In genomic region chrX:65697915-65698796, GRCh38 we compare ENCODE assay signal across 9 cellular contexts. TPM values are rescaled to one million over a fixed set of nuclear protein-coding genes. Genes with fewer than 3 reads are reported as not detected.
DNase-seq lines count a peak whose midpoint lies in the region; ATAC-seq and TF ChIP-seq lines count a peak whose summit lies in the region.
"Had no signal": no experiment of that assay in that cellular context is flagged by ENCODE, and none has a peak within 500 bp of the region (broad histone marks: within the 10 kb centered on the region; RNA-seq: fewer than 3 reads in every experiment).

No MANE protein-coding gene starts in this region.

- H3K27ac Mint-ChIP-seq in endothelial cell (ENCODE audit: unreplicated experiment), result peak overlapping the region; percentile 97

- peak overlapping the region; percentile 47 for H3K4me3 Mint-ChIP-seq in endothelial cell (ENCODE audit: unreplicated experiment)

- 56 to 69% (median 64%) methylated on average over 6 of the region's 6 CpGs for WGBS in ovary, 3 donors

- DNase-seq in Kasumi-1 (lab: John Stamatoyannopoulos, UW), result peak; percentile 88 to 91
- peak; percentile 65 to 72 for DNase-seq in activated CD4-positive, alpha-beta T cell treated with anti-CD3 and anti-CD28 coated beads, Interleukin-2, amount 50 U/mL, for 4 hours
- DNase-seq in endothelial cell (ENCODE audit: low spot score), result peak; percentile 47
- DNase-seq in pons (ENCODE audit: low spot score), result peak; percentile 48
- DNase-seq in SK-N-DZ (ENCODE audit: low spot score), result no peak
- DNase-seq in ovary, result no peak

- peaks cover 44% of the 10 kb centered on the region for H3K4me1 Mint-ChIP-seq in endothelial cell (ENCODE audit: unreplicated experiment)

- H3K9me3 ChIP-seq in DOHH2 (ENCODE audit: control insufficient read depth, insufficient read depth, low read length) (no peaks in the 10 kb centered on the region), ovary (no peaks in the 10 kb centered on the region)

- H3K9me3 Mint-ChIP-seq in endothelial cell (ENCODE audit: unreplicated experiment), result no peaks in the 10 kb centered on the region

- peak overlapping the region; percentile 98 for H3K27ac ChIP-seq in DOHH2 (ENCODE audit: low read depth, low read length)
- H3K27ac ChIP-seq in ovary, result no peak overlapping the region

- H3K36me3 Mint-ChIP-seq in endothelial cell (ENCODE audit: low read depth, unreplicated experiment), result peaks cover 21% of the 10 kb centered on the region

- H3F3A ChIP-seq in DOHH2 (ENCODE audit: control insufficient read depth, insufficient read depth), result peaks cover 20% of the 10 kb centered on the region

- H3K4me3 ChIP-seq in DOHH2 (ENCODE audit: low read length) (peak overlapping the region; percentile 69), ovary (no peak overlapping the region)

- no peak for TF ChIP-seq EP300 in ovary (IDR thresholded peaks at IDR 0.05)

- H3K4me2 ChIP-seq in DOHH2 (ENCODE audit: low read length), result peak overlapping the region; percentile 94

- TF ChIP-seq POLR2A in ovary (IDR thresholded peaks at IDR 0.05), result no peak

- TF ChIP-seq CTCF in DOHH2 (IDR thresholded peaks at IDR 0.05; ENCODE audit: low read depth, low read length, poor library complexity, severe bottlenecking) (no peak), endothelial cell (IDR thresholded peaks at IDR 0.05; ENCODE audit: unreplicated experiment) (no peak), ovary (IDR thresholded peaks at IDR 0.05) (no peak)

- H3K27me3 ChIP-seq in DOHH2 (ENCODE audit: control insufficient read depth, low read length) (no peaks in the 10 kb centered on the region), ovary (no peaks in the 10 kb centered on the region)

- peak; percentile 66 for ATAC-seq in GM21717 (IDR thresholded peaks at IDR 0.05; ENCODE audit: unreplicated experiment)
- ATAC-seq: HCT116 had no signal

- H3K36me3 ChIP-seq in DOHH2 (ENCODE audit: control insufficient read depth, low read length) (peaks cover 28% of the 10 kb centered on the region), ovary (no peaks in the 10 kb centered on the region)

- H3K79me2 ChIP-seq in DOHH2 (ENCODE audit: control insufficient read depth, low read length), result peaks cover 77% of the 10 kb centered on the region

- no peaks in the 10 kb centered on the region; the same call in 1 of the 2 replicates for H4K20me1 ChIP-seq in DOHH2 (ENCODE audit: control insufficient read depth, insufficient read depth, low read depth, low read length)

- intact Hi-C loops in ovary (cut with DNase I), result no loop called here

- peaks cover 16% of the 10 kb centered on the region for H3K27me3 Mint-ChIP-seq in endothelial cell (ENCODE audit: unreplicated experiment)

- H3K4me1 ChIP-seq in DOHH2 (ENCODE audit: control insufficient read depth, low read length) (peaks cover 90% of the 10 kb centered on the region), ovary (ENCODE audit: insufficient read depth) (peaks cover 3% of the 10 kb centered on the region)

- H3K9me2 ChIP-seq in DOHH2 (replicated peaks; ENCODE audit: control insufficient read depth, low read length), result no peaks in the 10 kb centered on the region

RNA-seq across cellular contexts. Expression of gene MSN, which starts 30.7 kb away (rescaled TPM):
- total RNA-seq in endothelial cell (ENCODE audit: unreplicated experiment) (590 TPM), ovary (100 to 1,000 TPM in 6 of 7 donors, 10 to 100 TPM in 1; 60.1 to 183 (median 160) TPM)
- polyA plus RNA-seq in SK-N-DZ (2014; cell fraction: cytosol; rRNA removed), result 0.22 and 0.32 TPM in 2 replicates
- polyA plus RNA-seq in SK-N-DZ (2014; cell fraction: nucleus; rRNA removed), result 0.17 TPM in 1 of 2 replicates, not detected in the other
- 100 to 1,000 TPM; 119 to 342 TPM for polyA plus RNA-seq in ovary

Comparison
In these comparisons a context has a peak if more than half of its experiments do, and no peak if none do; other contexts are left out.
1. DNase-seq: peak in Kasumi-1 (2 of 2), activated CD4-positive, alpha-beta T cell treated with anti-CD3 and anti-CD28 coated beads, Interleukin-2, amount 50 U/mL, for 4 hours (2 of 2), endothelial cell (single experiment) and pons (single experiment); none in SK-N-DZ (single experiment) and ovary (0 of 5).